1 cellular context compared by ENCODE assay signal in the genomic region with DNA sequence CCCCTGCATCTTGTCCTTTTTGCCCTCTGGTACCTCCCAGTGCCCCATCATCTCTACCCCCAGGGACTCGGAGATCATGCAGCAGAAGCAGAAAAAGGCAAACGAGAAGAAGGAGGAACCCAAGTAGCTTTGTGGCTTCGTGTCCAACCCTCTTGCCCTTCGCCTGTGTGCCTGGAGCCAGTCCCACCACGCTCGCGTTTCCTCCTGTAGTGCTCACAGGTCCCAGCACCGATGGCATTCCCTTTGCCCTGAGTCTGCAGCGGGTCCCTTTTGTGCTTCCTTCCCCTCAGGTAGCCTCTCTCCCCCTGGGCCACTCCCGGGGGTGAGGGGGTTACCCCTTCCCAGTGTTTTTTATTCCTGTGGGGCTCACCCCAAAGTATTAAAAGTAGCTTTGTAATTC.
TF ChIP-seq lines count a peak whose summit lies in the region.

No MANE protein-coding gene starts in this region.

TF ChIP-seq in SK-N-SH, 30 proteins besides CTCF, POLR2A, EP300 and RAD21 (continued from another document):
- TF ChIP-seq, protein P1, sequence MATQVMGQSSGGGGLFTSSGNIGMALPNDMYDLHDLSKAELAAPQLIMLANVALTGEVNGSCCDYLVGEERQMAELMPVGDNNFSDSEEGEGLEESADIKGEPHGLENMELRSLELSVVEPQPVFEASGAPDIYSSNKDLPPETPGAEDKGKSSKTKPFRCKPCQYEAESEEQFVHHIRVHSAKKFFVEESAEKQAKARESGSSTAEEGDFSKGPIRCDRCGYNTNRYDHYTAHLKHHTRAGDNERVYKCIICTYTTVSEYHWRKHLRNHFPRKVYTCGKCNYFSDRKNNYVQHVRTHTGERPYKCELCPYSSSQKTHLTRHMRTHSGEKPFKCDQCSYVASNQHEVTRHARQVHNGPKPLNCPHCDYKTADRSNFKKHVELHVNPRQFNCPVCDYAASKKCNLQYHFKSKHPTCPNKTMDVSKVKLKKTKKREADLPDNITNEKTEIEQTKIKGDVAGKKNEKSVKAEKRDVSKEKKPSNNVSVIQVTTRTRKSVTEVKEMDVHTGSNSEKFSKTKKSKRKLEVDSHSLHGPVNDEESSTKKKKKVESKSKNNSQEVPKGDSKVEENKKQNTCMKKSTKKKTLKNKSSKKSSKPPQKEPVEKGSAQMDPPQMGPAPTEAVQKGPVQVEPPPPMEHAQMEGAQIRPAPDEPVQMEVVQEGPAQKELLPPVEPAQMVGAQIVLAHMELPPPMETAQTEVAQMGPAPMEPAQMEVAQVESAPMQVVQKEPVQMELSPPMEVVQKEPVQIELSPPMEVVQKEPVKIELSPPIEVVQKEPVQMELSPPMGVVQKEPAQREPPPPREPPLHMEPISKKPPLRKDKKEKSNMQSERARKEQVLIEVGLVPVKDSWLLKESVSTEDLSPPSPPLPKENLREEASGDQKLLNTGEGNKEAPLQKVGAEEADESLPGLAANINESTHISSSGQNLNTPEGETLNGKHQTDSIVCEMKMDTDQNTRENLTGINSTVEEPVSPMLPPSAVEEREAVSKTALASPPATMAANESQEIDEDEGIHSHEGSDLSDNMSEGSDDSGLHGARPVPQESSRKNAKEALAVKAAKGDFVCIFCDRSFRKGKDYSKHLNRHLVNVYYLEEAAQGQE (IDR thresholded peaks at IDR 0.05; ENCODE audit: low read depth, low read length): no peak
- TF ChIP-seq GATA2 (CRISPR knock-in tag; IDR thresholded peaks at IDR 0.05) (no peak), FOSL2 (IDR thresholded peaks at IDR 0.05; ENCODE audit: borderline replicate concordance, low read depth) (no peak), FOXJ3 (CRISPR knock-in tag; IDR thresholded peaks at IDR 0.05) (no peak), YY1 (IDR thresholded peaks at IDR 0.05; ENCODE audit: low read depth) (no peak), NFIC (IDR thresholded peaks at IDR 0.05; ENCODE audit: borderline replicate concordance) (no peak), TEAD4 (IDR thresholded peaks at IDR 0.05; ENCODE audit: borderline replicate concordance, insufficient read depth) (no peak), JUND (IDR thresholded peaks at IDR 0.05) (no peak), RFX5 (IDR thresholded peaks at IDR 0.05; ENCODE audit: low read length) (no peak), NRF1 (IDR thresholded peaks at IDR 0.05; ENCODE audit: low read depth, low read length) (no peak), SIN3A (IDR thresholded peaks at IDR 0.05; ENCODE audit: borderline replicate concordance, low read depth, low read length) (no peak), RCOR1 (IDR thresholded peaks at IDR 0.05; ENCODE audit: low read length) (no peak), SMC3 (IDR thresholded peaks at IDR 0.05; ENCODE audit: low read depth, low read length) (no peak)
- TF ChIP-seq, protein P2, sequence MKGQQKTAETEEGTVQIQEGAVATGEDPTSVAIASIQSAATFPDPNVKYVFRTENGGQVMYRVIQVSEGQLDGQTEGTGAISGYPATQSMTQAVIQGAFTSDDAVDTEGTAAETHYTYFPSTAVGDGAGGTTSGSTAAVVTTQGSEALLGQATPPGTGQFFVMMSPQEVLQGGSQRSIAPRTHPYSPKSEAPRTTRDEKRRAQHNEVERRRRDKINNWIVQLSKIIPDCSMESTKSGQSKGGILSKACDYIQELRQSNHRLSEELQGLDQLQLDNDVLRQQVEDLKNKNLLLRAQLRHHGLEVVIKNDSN (IDR thresholded peaks at IDR 0.05; ENCODE audit: borderline replicate concordance, low read depth): no peak
- TF ChIP-seq, protein P3, sequence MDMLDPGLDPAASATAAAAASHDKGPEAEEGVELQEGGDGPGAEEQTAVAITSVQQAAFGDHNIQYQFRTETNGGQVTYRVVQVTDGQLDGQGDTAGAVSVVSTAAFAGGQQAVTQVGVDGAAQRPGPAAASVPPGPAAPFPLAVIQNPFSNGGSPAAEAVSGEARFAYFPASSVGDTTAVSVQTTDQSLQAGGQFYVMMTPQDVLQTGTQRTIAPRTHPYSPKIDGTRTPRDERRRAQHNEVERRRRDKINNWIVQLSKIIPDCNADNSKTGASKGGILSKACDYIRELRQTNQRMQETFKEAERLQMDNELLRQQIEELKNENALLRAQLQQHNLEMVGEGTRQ (IDR thresholded peaks at IDR 0.05; ENCODE audit: borderline replicate concordance, low read depth, low read length): no peak
- TF ChIP-seq, protein P4, sequence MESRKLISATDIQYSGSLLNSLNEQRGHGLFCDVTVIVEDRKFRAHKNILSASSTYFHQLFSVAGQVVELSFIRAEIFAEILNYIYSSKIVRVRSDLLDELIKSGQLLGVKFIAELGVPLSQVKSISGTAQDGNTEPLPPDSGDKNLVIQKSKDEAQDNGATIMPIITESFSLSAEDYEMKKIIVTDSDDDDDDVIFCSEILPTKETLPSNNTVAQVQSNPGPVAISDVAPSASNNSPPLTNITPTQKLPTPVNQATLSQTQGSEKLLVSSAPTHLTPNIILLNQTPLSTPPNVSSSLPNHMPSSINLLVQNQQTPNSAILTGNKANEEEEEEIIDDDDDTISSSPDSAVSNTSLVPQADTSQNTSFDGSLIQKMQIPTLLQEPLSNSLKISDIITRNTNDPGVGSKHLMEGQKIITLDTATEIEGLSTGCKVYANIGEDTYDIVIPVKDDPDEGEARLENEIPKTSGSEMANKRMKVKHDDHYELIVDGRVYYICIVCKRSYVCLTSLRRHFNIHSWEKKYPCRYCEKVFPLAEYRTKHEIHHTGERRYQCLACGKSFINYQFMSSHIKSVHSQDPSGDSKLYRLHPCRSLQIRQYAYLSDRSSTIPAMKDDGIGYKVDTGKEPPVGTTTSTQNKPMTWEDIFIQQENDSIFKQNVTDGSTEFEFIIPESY (IDR thresholded peaks at IDR 0.05; ENCODE audit: borderline replicate concordance, low read depth): no peak
- TF ChIP-seq, protein P5, sequence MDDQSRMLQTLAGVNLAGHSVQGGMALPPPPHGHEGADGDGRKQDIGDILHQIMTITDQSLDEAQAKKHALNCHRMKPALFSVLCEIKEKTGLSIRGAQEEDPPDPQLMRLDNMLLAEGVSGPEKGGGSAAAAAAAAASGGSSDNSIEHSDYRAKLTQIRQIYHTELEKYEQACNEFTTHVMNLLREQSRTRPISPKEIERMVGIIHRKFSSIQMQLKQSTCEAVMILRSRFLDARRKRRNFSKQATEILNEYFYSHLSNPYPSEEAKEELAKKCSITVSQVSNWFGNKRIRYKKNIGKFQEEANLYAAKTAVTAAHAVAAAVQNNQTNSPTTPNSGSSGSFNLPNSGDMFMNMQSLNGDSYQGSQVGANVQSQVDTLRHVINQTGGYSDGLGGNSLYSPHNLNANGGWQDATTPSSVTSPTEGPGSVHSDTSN (IDR thresholded peaks at IDR 0.05): no peak
- TF ChIP-seq, protein P6, sequence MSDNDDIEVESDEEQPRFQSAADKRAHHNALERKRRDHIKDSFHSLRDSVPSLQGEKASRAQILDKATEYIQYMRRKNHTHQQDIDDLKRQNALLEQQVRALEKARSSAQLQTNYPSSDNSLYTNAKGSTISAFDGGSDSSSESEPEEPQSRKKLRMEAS (IDR thresholded peaks at IDR 0.05; ENCODE audit: low read depth): no peak
TF ChIP-seq in SK-N-SH: peak in this region for 0.
